In genomic region chr19:7942981-7943443, GRCh38 we compare ENCODE assay signal across 8 cellular contexts. TPM values are rescaled to one million over a fixed set of nuclear protein-coding genes. Genes with fewer than 3 reads are reported as not detected.
A peak's percentile ranks its signal among the peaks of the same experiment; 100 is the strongest.
DNase-seq lines count a peak whose midpoint lies in the region; ATAC-seq and TF ChIP-seq lines count a peak whose summit lies in the region.

No MANE protein-coding gene starts in this region.

- H3K27ac ChIP-seq in HL-60 (replicated peaks) (peak overlapping the region; percentile 97), brain microvascular endothelial cell (peak overlapping the region; percentile 95), lung (ENCODE audit: low read depth in 1 of 2, low read length in 1 of 2) (peak overlapping the region; percentile 86 to 98)

- DNase-seq in GM12864 (ENCODE audit: low read depth) (no peak), HL-60 (ENCODE audit: low read depth in 1 of 2, low spot score in 1 of 2) (no peak), brain microvascular endothelial cell (no peak), lung (ENCODE audit: low spot score) (peak; percentile 43), NCI-H526 (lab: John Stamatoyannopoulos, UW) (no peak), NCI-H2196 treated with DMSO at 0.1 percent for 48 hours (lab: John Stamatoyannopoulos, UW; ENCODE audit: unreplicated experiment) (no peak)
- no peak for DNase-seq in stimulated activated CD4-positive, alpha-beta T cell treated with anti-CD3 and anti-CD28 coated beads, Interleukin-4, amount 100 ng/mL, for 4 hours

- H3K27me3 ChIP-seq in HL-60 (ENCODE audit: insufficient read depth, poor library complexity, severe bottlenecking) = no peaks in the 10 kb centered on the region
- no peaks in the 10 kb centered on the region for H3K27me3 ChIP-seq in brain microvascular endothelial cell (replicated peaks)
- no peaks in the 10 kb centered on the region for H3K27me3 ChIP-seq in lung (ENCODE audit: control insufficient read depth, insufficient read depth)

- in situ Hi-C loops in brain microvascular endothelial cell (cut with HindIII; ENCODE audit: low pct_ligation_motif_present, low sequenced_read_pairs) = no loop called here

- WGBS in lung, 2 donors = 4 to 5% methylated on average over 33 of the region's 33 CpGs

- peak overlapping the region; percentile 88 for H3K4me3 ChIP-seq in GM12864 (ENCODE audit: low read depth, low read length)
- peak overlapping the region; percentile 90 for H3K4me3 ChIP-seq in HL-60 (replicated peaks; ENCODE audit: insufficient read depth, low read length)
- H3K4me3 ChIP-seq in brain microvascular endothelial cell (ENCODE audit: low read depth, low read length) = peak overlapping the region; percentile 96
- peak overlapping the region; percentile 81 for H3K4me3 ChIP-seq in lung

- H3K4me1 ChIP-seq in lung (ENCODE audit: control insufficient read depth in 2 of 2, insufficient read depth in 2 of 2, low read length in 2 of 2) = peaks cover 0 to 3% of the 10 kb centered on the region in 2 donors

- H3K9me3 ChIP-seq in lung (ENCODE audit: control insufficient read depth in 2 of 2, insufficient read depth in 1 of 2, low read length in 1 of 2) = no peaks in the 10 kb centered on the region

- H3K36me3 ChIP-seq in brain microvascular endothelial cell (replicated peaks) (peaks cover 17% of the 10 kb centered on the region), lung (ENCODE audit: control insufficient read depth in 2 of 2, insufficient read depth in 2 of 2, low read length in 2 of 2) (peaks cover 7 to 12% of the 10 kb centered on the region in 2 donors)

- TF ChIP-seq CTCF in GM12864 (IDR thresholded peaks at IDR 0.05; ENCODE audit: low read depth, low read length, missing control alignments) (no peak), HL-60 (IDR thresholded peaks at IDR 0.05; ENCODE audit: insufficient read depth, low read length) (no peak), brain microvascular endothelial cell (IDR thresholded peaks at IDR 0.05; ENCODE audit: low read depth, low read length, missing control alignments) (no peak), lung (IDR thresholded peaks at IDR 0.05; ENCODE audit: control extremely low read depth, extremely low read depth) (no peak)

- ATAC-seq in lung (ENCODE audit: insufficient read depth, low FRiP score) (no peak), HG03520 (IDR thresholded peaks at IDR 0.05; ENCODE audit: unreplicated experiment) (no peak)

RNA-seq across cellular contexts. Expression of gene TIMM44, which starts 0.5 kb away (rescaled TPM):
- total RNA-seq in lung = 10 to 100 TPM; 38.4 to 65.9 TPM
- polyA plus RNA-seq in lung = 10 to 100 TPM; 40.1 to 75.8 TPM

RNA-seq across cellular contexts. Expression of gene CTXN1, which starts 17.1 kb away (rescaled TPM):
- 10 to 100 TPM in 1 of 2 donors, 1 to 10 TPM in 1; 4.3 to 25.9 TPM for total RNA-seq in lung
- polyA plus RNA-seq in lung = 1 to 10 TPM; 6.5 to 7.2 TPM

RNA-seq across cellular contexts. Expression of gene SNAPC2, which starts 22.9 kb away (rescaled TPM):
- total RNA-seq in lung = 10 to 100 TPM in 1 of 2 donors, 1 to 10 TPM in 1; 7.6 to 32.1 TPM
- polyA plus RNA-seq in lung = 10 to 100 TPM; 19.2 to 23.0 TPM

RNA-seq across cellular contexts. Expression of gene TGFBR3L, which starts 28.4 kb away (rescaled TPM):
- total RNA-seq in lung = under 1 TPM in 1 of 2 donors, not detected in 1; 0.77 TPM
- under 1 TPM in 1 of 2 donors, not detected in 1; 0.25 TPM for polyA plus RNA-seq in lung

RNA-seq across cellular contexts. Expression of gene MAP2K7, which starts 39.3 kb away (rescaled TPM):
- total RNA-seq in lung = 10 to 100 TPM; 17.8 to 28.7 TPM
- polyA plus RNA-seq in lung = 10 to 100 TPM; 18.1 to 41.7 TPM
